Comparison of ENCODE assay signal across 18 cellular contexts in genomic region chr17:83058478-83059167, GRCh38. TPM values are rescaled to one million over a fixed set of nuclear protein-coding genes. Genes with fewer than 3 reads are reported as not detected.
DNase-seq lines count a peak whose midpoint lies in the region; ATAC-seq and TF ChIP-seq lines count a peak whose summit lies in the region.
"Had no signal": no experiment of that assay in that cellular context is flagged by ENCODE, and none has a peak within 500 bp of the region (broad histone marks: within the 10 kb centered on the region; RNA-seq: fewer than 3 reads in every experiment).

No MANE protein-coding gene starts in this region.

- CTCF ChIA-PET in activated naive CD4-positive, alpha-beta T cell treated with anti-CD3 and anti-CD28 coated beads, Interleukin-2, amount 10 ng/mL, durations not matched to agents 7 days and 5 days (lab: Charles Lee) = no interaction called here
- CTCF ChIA-PET in activated naive CD4-positive, alpha-beta T cell treated with anti-CD3 and anti-CD28 coated beads for 36 hours (lab: Charles Lee) = no interaction called here

- TF ChIP-seq CTCF in coronary artery (IDR thresholded peaks at IDR 0.05) = no peak
- no peak for TF ChIP-seq CTCF in lower lobe of right lung (IDR thresholded peaks at IDR 0.05)
- no peak for TF ChIP-seq CTCF in type B pancreatic cell (conservative IDR thresholded peaks at IDR 0.05)
- no peak for TF ChIP-seq CTCF in endothelial cell (IDR thresholded peaks at IDR 0.05; ENCODE audit: unreplicated experiment)

- no peak overlapping the region for H3K27ac Mint-ChIP-seq in activated naive CD4-positive, alpha-beta T cell treated with anti-CD3 and anti-CD28 coated beads, Interleukin-2, amount 10 ng/mL, durations not matched to agents 7 days and 5 days
- no peak overlapping the region for H3K27ac Mint-ChIP-seq in activated naive CD4-positive, alpha-beta T cell treated with anti-CD3 and anti-CD28 coated beads for 36 hours
- H3K27ac Mint-ChIP-seq in type B pancreatic cell = no peak overlapping the region
- no peak overlapping the region for H3K27ac Mint-ChIP-seq in endothelial cell (ENCODE audit: unreplicated experiment)
- H3K27ac Mint-ChIP-seq: memory B cell; naive thymus-derived CD8-positive, alpha-beta T cell had no signal

- peaks cover 12% of the 10 kb centered on the region for H3K4me1 Mint-ChIP-seq in activated naive CD4-positive, alpha-beta T cell treated with anti-CD3 and anti-CD28 coated beads, Interleukin-2, amount 10 ng/mL, durations not matched to agents 7 days and 5 days
- peaks cover 2% of the 10 kb centered on the region for H3K4me1 Mint-ChIP-seq in activated naive CD4-positive, alpha-beta T cell treated with anti-CD3 and anti-CD28 coated beads for 36 hours (ENCODE audit: low read depth)
- H3K4me1 Mint-ChIP-seq in type B pancreatic cell (ENCODE audit: unreplicated experiment) (peaks cover 14% of the 10 kb centered on the region), endothelial cell (ENCODE audit: unreplicated experiment) (peaks cover 3% of the 10 kb centered on the region)

- H3K4me3 ChIP-seq in coronary artery (no peak overlapping the region), lower lobe of right lung (no peak overlapping the region), aorta (ENCODE audit: low read length in 2 of 2) (no peak overlapping the region)
- H3K4me3 ChIP-seq: prostate gland, SJSA1, tibial artery had no signal

- H3K9me3 ChIP-seq in lower lobe of right lung = no peaks in the 10 kb centered on the region
- no peaks in the 10 kb centered on the region for H3K9me3 ChIP-seq in aorta (ENCODE audit: control insufficient read depth, low read length)
- H3K9me3 ChIP-seq: prostate gland, SJSA1, tibial artery had no signal

- no peak overlapping the region for H3K4me3 Mint-ChIP-seq in activated naive CD4-positive, alpha-beta T cell treated with anti-CD3 and anti-CD28 coated beads, Interleukin-2, amount 10 ng/mL, durations not matched to agents 7 days and 5 days
- H3K4me3 Mint-ChIP-seq in activated naive CD4-positive, alpha-beta T cell treated with anti-CD3 and anti-CD28 coated beads for 36 hours = no peak overlapping the region
- H3K4me3 Mint-ChIP-seq in type B pancreatic cell (no peak overlapping the region), endothelial cell (ENCODE audit: unreplicated experiment) (no peak overlapping the region)
- H3K4me3 Mint-ChIP-seq: CD4-positive, alpha-beta memory T cell; immature natural killer cell; memory B cell; naive thymus-derived CD8-positive, alpha-beta T cell had no signal

- H3K27me3 Mint-ChIP-seq in activated naive CD4-positive, alpha-beta T cell treated with anti-CD3 and anti-CD28 coated beads, Interleukin-2, amount 10 ng/mL, durations not matched to agents 7 days and 5 days = peaks cover 37% of the 10 kb centered on the region
- no peaks in the 10 kb centered on the region for H3K27me3 Mint-ChIP-seq in activated naive CD4-positive, alpha-beta T cell treated with anti-CD3 and anti-CD28 coated beads for 36 hours (ENCODE audit: low read depth)
- H3K27me3 Mint-ChIP-seq in type B pancreatic cell = no peaks in the 10 kb centered on the region
- H3K27me3 Mint-ChIP-seq in endothelial cell (ENCODE audit: unreplicated experiment) = peaks cover 8% of the 10 kb centered on the region
- H3K27me3 Mint-ChIP-seq: CD4-positive, alpha-beta memory T cell; naive thymus-derived CD8-positive, alpha-beta T cell had no signal

- H3K9me3 Mint-ChIP-seq in activated naive CD4-positive, alpha-beta T cell treated with anti-CD3 and anti-CD28 coated beads, Interleukin-2, amount 10 ng/mL, durations not matched to agents 7 days and 5 days = no peaks in the 10 kb centered on the region
- H3K9me3 Mint-ChIP-seq in activated naive CD4-positive, alpha-beta T cell treated with anti-CD3 and anti-CD28 coated beads for 36 hours = no peaks in the 10 kb centered on the region
- H3K9me3 Mint-ChIP-seq in type B pancreatic cell (no peaks in the 10 kb centered on the region), endothelial cell (ENCODE audit: unreplicated experiment) (no peaks in the 10 kb centered on the region)
- H3K9me3 Mint-ChIP-seq: CD4-positive, alpha-beta memory T cell; immature natural killer cell; memory B cell; naive thymus-derived CD8-positive, alpha-beta T cell had no signal

- WGBS in aorta, 2 donors = 91 to 93% methylated on average over 20 of the region's 20 CpGs

- H3K27ac ChIP-seq in coronary artery (no peak overlapping the region), lower lobe of right lung (no peak overlapping the region), aorta (ENCODE audit: low read depth in 1 of 2, low read length in 2 of 2) (no peak overlapping the region)
- H3K27ac ChIP-seq: prostate gland, SJSA1 had no signal

- no peaks in the 10 kb centered on the region for H3K36me3 Mint-ChIP-seq in activated naive CD4-positive, alpha-beta T cell treated with anti-CD3 and anti-CD28 coated beads, Interleukin-2, amount 10 ng/mL, durations not matched to agents 7 days and 5 days
- H3K36me3 Mint-ChIP-seq in activated naive CD4-positive, alpha-beta T cell treated with anti-CD3 and anti-CD28 coated beads for 36 hours (ENCODE audit: low read depth) = no peaks in the 10 kb centered on the region
- H3K36me3 Mint-ChIP-seq in type B pancreatic cell (peaks cover 3% of the 10 kb centered on the region), endothelial cell (ENCODE audit: low read depth, unreplicated experiment) (no peaks in the 10 kb centered on the region)
- H3K36me3 Mint-ChIP-seq: CD4-positive, alpha-beta memory T cell; immature natural killer cell; memory B cell; naive thymus-derived CD8-positive, alpha-beta T cell had no signal

- DNase-seq in activated naive CD4-positive, alpha-beta T cell treated with anti-CD3 and anti-CD28 coated beads, Interleukin-2, amount 10 ng/mL, durations not matched to agents 7 days and 5 days = peak; percentile 16
- no peak for DNase-seq in activated naive CD4-positive, alpha-beta T cell treated with anti-CD3 and anti-CD28 coated beads for 36 hours
- DNase-seq in coronary artery (ENCODE audit: low spot score) = peak; percentile 40
- DNase-seq in lower lobe of right lung = peak; percentile 41
- DNase-seq in type B pancreatic cell (ENCODE audit: extremely low spot score, unreplicated experiment) = peak; percentile 63
- DNase-seq in aorta = no peak
- no peak for DNase-seq in endothelial cell (ENCODE audit: low spot score)
- DNase-seq in cortex of kidney (lab: John Stamatoyannopoulos, UW) = no peak
- DNase-seq: CD4-positive, alpha-beta memory T cell; DMS79 treated with DMSO at 0.1 percent for 48 hours; immature natural killer cell; NCI-H1417; OCI-M1 had no signal

- no peak for ATAC-seq in lower lobe of right lung
- ATAC-seq in aorta (ENCODE audit: low FRiP score) = no peak
- ATAC-seq: naive thymus-derived CD8-positive, alpha-beta T cell had no signal

- H3K27me3 ChIP-seq in lower lobe of right lung (ENCODE audit: low read depth) = no peaks in the 10 kb centered on the region
- no peaks in the 10 kb centered on the region for H3K27me3 ChIP-seq in aorta (ENCODE audit: control insufficient read depth in 1 of 2, insufficient read depth in 2 of 2, low read length in 1 of 2)
- H3K27me3 ChIP-seq: SJSA1, tibial artery had no signal

- no peaks in the 10 kb centered on the region for H3K36me3 ChIP-seq in lower lobe of right lung
- no peaks in the 10 kb centered on the region for H3K36me3 ChIP-seq in aorta (ENCODE audit: control insufficient read depth in 1 of 2, insufficient read depth in 2 of 2, low read length in 1 of 2)
- H3K36me3 ChIP-seq: prostate gland, SJSA1, tibial artery had no signal

- peaks cover 12% of the 10 kb centered on the region for H3K4me1 ChIP-seq in lower lobe of right lung
- H3K4me1 ChIP-seq in aorta (ENCODE audit: control insufficient read depth in 1 of 2, insufficient read depth in 2 of 2, low read length in 2 of 2) = no peaks in the 10 kb centered on the region

- intact Hi-C loops in activated naive CD4-positive, alpha-beta T cell treated with anti-CD3 and anti-CD28 coated beads for 36 hours (cut with micrococcal nuclease) = loop anchor here (10.0 kb wide), 1 partner anchor 744 kb away; the partner anchor contains the start of gene CD7
- intact Hi-C loops in lower lobe of right lung (cut with DNase I) (no loop called here), aorta (cut with DNase I) (no loop called here)

RNA-seq across cellular contexts. Expression of gene METRNL, which starts 20.8 kb away (rescaled TPM):
- 10 to 100 TPM; 14.4 to 15.2 TPM for total RNA-seq in activated naive CD4-positive, alpha-beta T cell treated with anti-CD3 and anti-CD28 coated beads for 36 hours
- total RNA-seq in lower lobe of right lung (59.8 TPM), type B pancreatic cell (ENCODE audit: low replicate concordance) (76.2 and 145 TPM in 2 replicates), aorta (100 to 1,000 TPM; 126 to 176 TPM), endothelial cell (ENCODE audit: unreplicated experiment) (5.3 TPM)
- 10 to 100 TPM; 35.3 to 81.5 TPM for polyA plus RNA-seq in aorta

Comparison
In these comparisons a context has a peak if more than half of its experiments do, and no peak if none do; other contexts are left out.
1. DNase-seq: peak in activated naive CD4-positive, alpha-beta T cell treated with anti-CD3 and anti-CD28 coated beads, Interleukin-2, amount 10 ng/mL, durations not matched to agents 7 days and 5 days (single experiment), coronary artery (single experiment), lower lobe of right lung (single experiment) and type B pancreatic cell (single experiment); none in activated naive CD4-positive, alpha-beta T cell treated with anti-CD3 and anti-CD28 coated beads for 36 hours (single experiment), aorta (0 of 2), endothelial cell (single experiment) and cortex of kidney (single experiment).